In the genomic region with DNA sequence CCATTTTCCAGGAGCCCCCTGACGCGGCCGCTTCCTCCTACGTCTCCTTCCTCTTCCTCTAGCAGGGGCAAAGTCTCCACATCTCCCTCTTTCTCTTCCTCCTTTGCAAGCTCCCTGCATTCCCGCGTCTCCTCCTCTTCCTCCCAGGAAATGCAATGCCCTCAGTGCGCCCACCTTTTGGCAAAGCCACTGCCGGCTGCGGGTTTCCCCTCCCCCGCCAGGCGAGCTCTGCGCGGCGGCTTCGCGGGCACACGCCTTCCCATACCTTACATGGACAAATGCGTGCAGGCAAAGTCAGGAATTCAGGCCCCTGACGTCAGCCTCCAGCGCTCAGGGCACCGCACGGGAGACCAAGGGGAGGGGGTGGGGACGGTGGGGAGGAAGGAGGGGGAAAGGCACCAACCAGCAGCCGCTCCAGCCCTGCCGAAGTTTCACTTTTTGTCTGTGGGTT, we compare ENCODE assay signal across 8 cellular contexts. TPM values are rescaled to one million over a fixed set of nuclear protein-coding genes. Genes with fewer than 3 reads are reported as not detected.
DNase-seq lines count a peak whose midpoint lies in the region; ATAC-seq and TF ChIP-seq lines count a peak whose summit lies in the region.

No MANE protein-coding gene starts in this region.

- no peaks in the 10 kb centered on the region for H3K9me3 ChIP-seq in neutrophil

- H3K27me3 Mint-ChIP-seq in activated naive CD8-positive, alpha-beta T cell treated with anti-CD3 and anti-CD28 coated beads, Interleukin-2, amount 50 U/mL, for 24 hours = no peaks in the 10 kb centered on the region

- H3K4me3 ChIP-seq in AG09309 (ENCODE audit: control insufficient read depth, low read depth, low read length) (peak overlapping the region; percentile 76), neutrophil (ENCODE audit: low read depth in 1 of 2, low read length in 1 of 2) (peak overlapping the region; percentile 87 to 91)

- peak; percentile 28 for ATAC-seq in GM19023 (IDR thresholded peaks at IDR 0.05; ENCODE audit: unreplicated experiment)
- peak; percentile 5 for ATAC-seq in activated naive CD8-positive, alpha-beta T cell treated with anti-CD3 and anti-CD28 coated beads, Interleukin-2, amount 50 U/mL, for 24 hours

- H3K4me3 Mint-ChIP-seq in activated naive CD8-positive, alpha-beta T cell treated with anti-CD3 and anti-CD28 coated beads, Interleukin-2, amount 50 U/mL, for 24 hours = peak overlapping the region; percentile 85

- no peaks in the 10 kb centered on the region for H3K27me3 ChIP-seq in neutrophil

- H3K9me3 Mint-ChIP-seq in activated naive CD8-positive, alpha-beta T cell treated with anti-CD3 and anti-CD28 coated beads, Interleukin-2, amount 50 U/mL, for 24 hours = no peaks in the 10 kb centered on the region

- CTCF ChIA-PET in GM10248 (lab: Yijun Ruan, JAX) = interaction anchor here (1.2 kb wide), 1 partner anchor 9 kb away, joined by 3 read pairs; no protein-coding TSS in a partner anchor

- no peaks in the 10 kb centered on the region for H3K36me3 ChIP-seq in neutrophil

- H3K27ac Mint-ChIP-seq in activated naive CD8-positive, alpha-beta T cell treated with anti-CD3 and anti-CD28 coated beads, Interleukin-2, amount 50 U/mL, for 24 hours = peak overlapping the region; percentile 75

- H3K36me3 Mint-ChIP-seq in activated naive CD8-positive, alpha-beta T cell treated with anti-CD3 and anti-CD28 coated beads, Interleukin-2, amount 50 U/mL, for 24 hours (ENCODE audit: low read depth) = peaks cover 2% of the 10 kb centered on the region

- DNase-seq in AG09309 (ENCODE audit: low read depth) = peak; percentile 87
- peak; percentile 74 for DNase-seq in HT-29 (ENCODE audit: low spot score)
- peak; percentile 48 for DNase-seq in activated naive CD8-positive, alpha-beta T cell treated with anti-CD3 and anti-CD28 coated beads, Interleukin-2, amount 50 U/mL, for 24 hours
- peak; percentile 95 for DNase-seq in glomerular visceral epithelial cell (ENCODE audit: extremely low spot score)
- no peak for DNase-seq in GM10248 (ENCODE audit: extremely low spot score)

- H3K4me1 Mint-ChIP-seq in activated naive CD8-positive, alpha-beta T cell treated with anti-CD3 and anti-CD28 coated beads, Interleukin-2, amount 50 U/mL, for 24 hours = peaks cover 49% of the 10 kb centered on the region

- POLR2A ChIA-PET in GM10248 (lab: Yijun Ruan, JAX) = interaction anchor here (0.6 kb wide), 1 partner anchor 1796 kb away, joined by 4 read pairs; no protein-coding TSS in a partner anchor

- H3K4me1 ChIP-seq in neutrophil (ENCODE audit: control insufficient read depth in 1 of 2, insufficient read depth in 1 of 2, low read depth in 1 of 2, low read length in 1 of 2) = peaks cover 23 to 51% of the 10 kb centered on the region in 2 experiments

- H3K27ac ChIP-seq in neutrophil = peak overlapping the region; percentile 99

- TF ChIP-seq CTCF in AG09309 (IDR thresholded peaks at IDR 0.05; ENCODE audit: control insufficient read depth, insufficient read depth, low read depth, low read length, missing control alignments) = no peak
- no peak for TF ChIP-seq CTCF in neutrophil (IDR thresholded peaks at IDR 0.05)
- TF ChIP-seq CTCF in GM10248 (IDR thresholded peaks at IDR 0.05; ENCODE audit: control extremely low read depth, extremely low read depth, low read depth, missing control alignments) = no peak

TF ChIP-seq in PFSK-1, 5 proteins besides CTCF, POLR2A, EP300 and RAD21:
- TF ChIP-seq SIN3A (IDR thresholded peaks at IDR 0.05; ENCODE audit: borderline replicate concordance, insufficient read depth, low read length) (no peak), FOXP2 (optimal IDR thresholded peaks at IDR 0.05; ENCODE audit: borderline replicate concordance, extremely low read depth, extremely low read length, insufficient read depth) (peak; percentile 15)

RNA-seq across cellular contexts. Expression of a gene that starts 0.4 kb away (rescaled TPM):
- total RNA-seq in HT-29 (2014; rRNA removed; shearing (Covaris generic)) = 8.6 and 22.1 TPM in 2 replicates
- polyA plus RNA-seq in PFSK-1 (2012; ENCODE audit: insufficient read length, low read depth) = 2.1 TPM
